In genomic region chr14:42428996-42429395, GRCh38 we compare ENCODE assay signal across 11 cellular contexts.
DNase-seq lines count a peak whose midpoint lies in the region; ATAC-seq lines count a peak whose summit lies in the region.
"Had no signal": no experiment of that assay in that cellular context is flagged by ENCODE, and none has a peak within 500 bp of the region (broad histone marks: within the 10 kb centered on the region; RNA-seq: fewer than 3 reads in every experiment).

No MANE protein-coding gene starts in this region.

- no peaks in the 10 kb centered on the region for H3K36me3 ChIP-seq in neuronal stem cell (replicated peaks in 1 of 2; ENCODE audit: control insufficient read depth in 2 of 2, insufficient read depth in 2 of 2, low read length in 2 of 2)

- DNase-seq in activated CD4-positive, CD25-positive, alpha-beta regulatory T cell (lab: John Stamatoyannopoulos, UW), result no peak
- no peak for DNase-seq in neuronal stem cell (ENCODE audit: low spot score)
- DNase-seq in SHP77 treated with DMSO at 0.1 percent for 48 hours (lab: John Stamatoyannopoulos, UW), result no peak
- no peak for DNase-seq in NOMO-1 treated with dmso at 0.1 percent for 144 hours (lab: John Stamatoyannopoulos, UW; ENCODE audit: unreplicated experiment)
- no peak for DNase-seq in NCI-H510A treated with DMSO at 0.1 percent for 48 hours (lab: John Stamatoyannopoulos, UW)
- DNase-seq: activated naive CD4-positive, alpha-beta T cell treated with Interleukin-2 at 50 U/mL for 16 hours; NCI-H82 had no signal

- no peak overlapping the region for H4K8ac ChIP-seq in neuronal stem cell (ENCODE audit: low read depth, low read length)

- H2BK12ac ChIP-seq in neuronal stem cell (ENCODE audit: low read length), result no peak overlapping the region

- H3K4ac ChIP-seq in neuronal stem cell (ENCODE audit: low read length), result no peak overlapping the region

- H3K23ac ChIP-seq in neuronal stem cell (ENCODE audit: low read depth, low read length, poor library complexity), result no peak overlapping the region

- H4K91ac ChIP-seq in neuronal stem cell (ENCODE audit: low read depth, low read length, poor library complexity), result no peak overlapping the region

- ATAC-seq in activated CD4-positive, CD25-positive, alpha-beta regulatory T cell treated with anti-CD3 and anti-CD28 coated beads, Interleukin-2, amount 50 U/mL, for 24 hours, result peak; percentile 32 to 41
- peak; percentile 97 for ATAC-seq in HG02588 (IDR thresholded peaks at IDR 0.05; ENCODE audit: unreplicated experiment)
- peak; percentile 86 for ATAC-seq in HG03521 (IDR thresholded peaks at IDR 0.05; ENCODE audit: unreplicated experiment)

- H3K9ac ChIP-seq in neuronal stem cell (ENCODE audit: low read depth, low read length, poor library complexity), result no peak overlapping the region

- H3K27ac ChIP-seq in neuronal stem cell (replicated peaks; ENCODE audit: low read length), result no peak overlapping the region

- H3K79me1 ChIP-seq in neuronal stem cell (ENCODE audit: low read depth, low read length), result no peaks in the 10 kb centered on the region

- peak overlapping the region; percentile 29 for H2AFZ ChIP-seq in neuronal stem cell (ENCODE audit: low read length)

- H3K4me3 ChIP-seq in neuronal stem cell (ENCODE audit: low read length in 2 of 2), result no peak overlapping the region
- H3K4me3 ChIP-seq: lung had no signal

- H3K4me1 ChIP-seq in neuronal stem cell (ENCODE audit: control insufficient read depth in 2 of 2, insufficient read depth in 1 of 2, low read depth in 1 of 2, low read length in 2 of 2), result no peaks in the 10 kb centered on the region

- no peak overlapping the region for H2BK15ac ChIP-seq in neuronal stem cell (ENCODE audit: low read length)

- no peak overlapping the region for H2AK5ac ChIP-seq in neuronal stem cell (ENCODE audit: low read depth, low read length)

- H3K4me2 ChIP-seq in neuronal stem cell (ENCODE audit: insufficient read depth, low read length, poor library complexity, severe bottlenecking), result no peak overlapping the region

- WGBS in neuronal stem cell (ENCODE audit: extremely low coverage in 2 of 2, insufficient read length in 2 of 2, insufficient replicate concordance in 1 of 2), 2 donors, result no CpG with 5 or more reads among the region's 1 CpG

- no peaks in the 10 kb centered on the region for H3K27me3 ChIP-seq in neuronal stem cell (ENCODE audit: control insufficient read depth in 3 of 3, insufficient read depth in 3 of 3, low read depth in 1 of 3, low read length in 3 of 3)

- H3K18ac ChIP-seq in neuronal stem cell (ENCODE audit: low read length), result no peak overlapping the region

- H2BK5ac ChIP-seq in neuronal stem cell (ENCODE audit: low read length), result no peak overlapping the region

- H3K14ac ChIP-seq in neuronal stem cell (ENCODE audit: low read length), result no peak overlapping the region

- H2BK120ac ChIP-seq in neuronal stem cell (ENCODE audit: low read depth, low read length), result no peak overlapping the region

- no peaks in the 10 kb centered on the region for H3K9me3 ChIP-seq in neuronal stem cell (replicated peaks in 1 of 2; ENCODE audit: control insufficient read depth in 2 of 2, insufficient read depth in 1 of 2, low read depth in 1 of 2, low read length in 2 of 2)

Comparison
In these comparisons a context has a peak if more than half of its experiments do, and no peak if none do; other contexts are left out.
1. ATAC-seq: peak in every context shown above with its lines; median percentile 97 in HG02588; 86 in HG03521; 36 in activated CD4-positive, CD25-positive, alpha-beta regulatory T cell treated with anti-CD3 and anti-CD28 coated beads, Interleukin-2, amount 50 U/mL, for 24 hours.